In the genomic region with DNA sequence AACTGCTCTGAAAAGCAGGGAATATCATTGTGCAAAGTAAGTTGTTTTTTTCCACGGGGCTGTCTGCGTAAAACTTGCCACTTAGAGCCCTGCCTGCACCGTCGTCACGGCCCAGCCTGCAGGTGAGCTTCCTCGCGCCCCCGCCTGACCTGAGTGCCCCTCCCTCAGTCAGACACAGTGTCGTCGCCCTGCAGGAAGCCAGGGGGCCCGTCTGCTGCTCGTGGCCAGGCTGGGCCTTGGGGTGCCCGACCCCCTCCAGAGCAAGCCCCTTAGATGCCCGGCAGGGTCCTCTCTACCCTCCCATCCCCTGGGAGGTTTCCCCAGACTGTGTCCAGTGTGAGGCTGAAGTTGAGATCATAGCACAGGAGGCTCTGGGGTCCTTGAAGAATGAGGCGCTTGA, we compare ENCODE assay signal across 15 cellular contexts. TPM values are rescaled to one million over a fixed set of nuclear protein-coding genes. Genes with fewer than 3 reads are reported as not detected.
DNase-seq lines count a peak whose midpoint lies in the region; ATAC-seq and TF ChIP-seq lines count a peak whose summit lies in the region.
"Had no signal": no experiment of that assay in that cellular context is flagged by ENCODE, and none has a peak within 500 bp of the region (broad histone marks: within the 10 kb centered on the region; RNA-seq: fewer than 3 reads in every experiment).

No MANE protein-coding gene starts in this region.

- DNase-seq in activated CD4-positive, alpha-beta T cell treated with anti-CD3 and anti-CD28 coated beads, Interleukin-2, amount 10 ng/mL, durations not matched to agents 24 days and 14 days: no peak
- DNase-seq in activated CD4-positive, alpha-beta T cell treated with anti-CD3 and anti-CD28 coated beads for 48 hours: no peak
- DNase-seq in RWPE1 (ENCODE audit: low spot score): no peak
- DNase-seq in central memory CD8-positive, alpha-beta T cell (ENCODE audit: low spot score in 2 of 2): no peak
- no peak for DNase-seq in progenitor cell of endocrine pancreas (ENCODE audit: low spot score, unreplicated experiment)
- DNase-seq in NCI-H774 (lab: John Stamatoyannopoulos, UW): no peak
- DNase-seq in mesenteric fat pad (ENCODE audit: low spot score): no peak
- DNase-seq: activated CD4-positive, alpha-beta T cell treated with anti-CD3 and anti-CD28 coated beads for 1 hour; activated effector memory CD4-positive, alpha-beta T cell treated with Interleukin-2 at 50 U/mL for 16 hours; DMS 273 treated with DMSO at 0.1 percent for 48 hours; gastrocnemius medialis; NCI-H2171; stimulated activated CD4-positive, alpha-beta T cell treated with anti-CD3 and anti-CD28 coated beads, Interleukin-4, amount 100 ng/mL, for 24 hours had no signal

- ATAC-seq in central memory CD8-positive, alpha-beta T cell (replicated peaks; ENCODE audit: extremely low read depth, poor library complexity, severe bottlenecking): no peak
- no peak for ATAC-seq in HG03469 (IDR thresholded peaks at IDR 0.05; ENCODE audit: unreplicated experiment)
- ATAC-seq: gastrocnemius medialis had no signal

- peaks cover 26% of the 10 kb centered on the region for H3K36me3 Mint-ChIP-seq in activated CD4-positive, alpha-beta T cell treated with anti-CD3 and anti-CD28 coated beads, Interleukin-2, amount 10 ng/mL, durations not matched to agents 24 days and 14 days (ENCODE audit: low read depth)
- peaks cover 51% of the 10 kb centered on the region for H3K36me3 Mint-ChIP-seq in central memory CD8-positive, alpha-beta T cell (ENCODE audit: insufficient read depth)
- peaks cover 1% of the 10 kb centered on the region for H3K36me3 Mint-ChIP-seq in progenitor cell of endocrine pancreas (ENCODE audit: insufficient read depth)

- H3K4me3 Mint-ChIP-seq in activated CD4-positive, alpha-beta T cell treated with anti-CD3 and anti-CD28 coated beads, Interleukin-2, amount 10 ng/mL, durations not matched to agents 24 days and 14 days: no peak overlapping the region
- no peak overlapping the region for H3K4me3 Mint-ChIP-seq in central memory CD8-positive, alpha-beta T cell
- H3K4me3 Mint-ChIP-seq in progenitor cell of endocrine pancreas (ENCODE audit: low read depth): no peak overlapping the region

- peak overlapping the region; percentile 57 for H3K27ac ChIP-seq in RWPE1
- H3K27ac ChIP-seq: gastrocnemius medialis had no signal

- H3K27me3 Mint-ChIP-seq in activated CD4-positive, alpha-beta T cell treated with anti-CD3 and anti-CD28 coated beads, Interleukin-2, amount 10 ng/mL, durations not matched to agents 24 days and 14 days: no peaks in the 10 kb centered on the region
- no peaks in the 10 kb centered on the region for H3K27me3 Mint-ChIP-seq in central memory CD8-positive, alpha-beta T cell
- no peaks in the 10 kb centered on the region for H3K27me3 Mint-ChIP-seq in progenitor cell of endocrine pancreas

- CTCF ChIA-PET in RWPE1 (lab: Yijun Ruan, JAX): no interaction called here

- H3K27ac Mint-ChIP-seq in activated CD4-positive, alpha-beta T cell treated with anti-CD3 and anti-CD28 coated beads, Interleukin-2, amount 10 ng/mL, durations not matched to agents 24 days and 14 days: peak overlapping the region; percentile 60
- peak overlapping the region; percentile 74 for H3K27ac Mint-ChIP-seq in central memory CD8-positive, alpha-beta T cell (ENCODE audit: low read depth)
- peak overlapping the region; percentile 34 for H3K27ac Mint-ChIP-seq in progenitor cell of endocrine pancreas

- no peaks in the 10 kb centered on the region for H3K4me1 Mint-ChIP-seq in activated CD4-positive, alpha-beta T cell treated with anti-CD3 and anti-CD28 coated beads, Interleukin-2, amount 10 ng/mL, durations not matched to agents 24 days and 14 days
- H3K4me1 Mint-ChIP-seq in central memory CD8-positive, alpha-beta T cell: peaks cover 15% of the 10 kb centered on the region
- no peaks in the 10 kb centered on the region for H3K4me1 Mint-ChIP-seq in progenitor cell of endocrine pancreas (ENCODE audit: low read depth)

- intact Hi-C loops in activated CD4-positive, alpha-beta T cell treated with anti-CD3 and anti-CD28 coated beads, Interleukin-2, amount 10 ng/mL, durations not matched to agents 24 days and 14 days (cut with micrococcal nuclease): no loop called here

- POLR2A ChIA-PET in RWPE1 (lab: Yijun Ruan, JAX; ENCODE audit: low non-redundant PET): no interaction called here

- TF ChIP-seq CTCF in RWPE1 (conservative IDR thresholded peaks at IDR 0.05; ENCODE audit: low read depth) (no peak), progenitor cell of endocrine pancreas (IDR thresholded peaks at IDR 0.05; ENCODE audit: unreplicated experiment) (no peak)

- no peaks in the 10 kb centered on the region for H3K9me3 Mint-ChIP-seq in activated CD4-positive, alpha-beta T cell treated with anti-CD3 and anti-CD28 coated beads, Interleukin-2, amount 10 ng/mL, durations not matched to agents 24 days and 14 days
- no peaks in the 10 kb centered on the region for H3K9me3 Mint-ChIP-seq in central memory CD8-positive, alpha-beta T cell
- H3K9me3 Mint-ChIP-seq in progenitor cell of endocrine pancreas (ENCODE audit: low read depth): no peaks in the 10 kb centered on the region

RNA-seq across cellular contexts. Expression of gene SBF1, which starts 31.6 kb away (rescaled TPM):
- 108 and 115 TPM in 2 replicates for total RNA-seq in activated CD4-positive, alpha-beta T cell treated with anti-CD3 and anti-CD28 coated beads, Interleukin-2, amount 10 ng/mL, durations not matched to agents 24 days and 14 days
- total RNA-seq in progenitor cell of endocrine pancreas: 86.3 and 96.5 TPM in 2 replicates
- total RNA-seq in mesenteric fat pad: 74.3 TPM

RNA-seq across cellular contexts. Expression of gene ADM2, which starts 38.1 kb away (rescaled TPM):
- total RNA-seq in activated CD4-positive, alpha-beta T cell treated with anti-CD3 and anti-CD28 coated beads, Interleukin-2, amount 10 ng/mL, durations not matched to agents 24 days and 14 days: 3.0 and 3.2 TPM in 2 replicates
- total RNA-seq in progenitor cell of endocrine pancreas (2.9 and 3.2 TPM in 2 replicates), mesenteric fat pad (0.42 TPM)

RNA-seq across cellular contexts. Expression of gene MIOX, which starts 43.5 kb away (rescaled TPM):
- 0.21 and 0.40 TPM in 2 replicates for total RNA-seq in activated CD4-positive, alpha-beta T cell treated with anti-CD3 and anti-CD28 coated beads, Interleukin-2, amount 10 ng/mL, durations not matched to agents 24 days and 14 days
- total RNA-seq in progenitor cell of endocrine pancreas: 0.69 and 0.98 TPM in 2 replicates
- not detected for total RNA-seq in mesenteric fat pad
- total RNA-seq: gastrocnemius medialis, HT-29 had no signal
